ENCODE assay signal across 8 cellular contexts in the genomic region with DNA sequence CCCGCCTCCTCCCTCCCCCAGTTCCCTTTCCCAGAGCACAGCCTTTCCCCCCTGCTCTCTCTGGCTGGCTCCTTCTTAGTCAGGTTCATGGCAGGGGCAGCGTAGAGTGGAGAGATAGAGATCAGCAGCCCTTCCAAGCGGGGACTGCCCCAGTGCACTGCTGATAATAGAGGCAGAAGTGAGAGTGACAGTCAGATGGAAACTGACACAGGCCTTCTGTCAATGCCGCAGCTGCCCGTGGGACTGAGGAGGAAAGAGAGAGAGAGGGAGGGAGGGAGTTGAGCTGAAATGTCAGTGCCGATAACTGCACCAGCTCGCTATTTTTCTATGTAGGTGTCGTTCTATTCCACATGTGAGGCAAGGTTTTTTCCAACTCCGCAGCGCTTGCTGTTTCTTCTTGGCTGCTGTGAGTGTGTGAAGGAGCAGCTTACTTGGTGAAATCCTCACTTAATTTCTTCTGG.
DNase-seq lines count a peak whose midpoint lies in the region; ATAC-seq and TF ChIP-seq lines count a peak whose summit lies in the region.

No MANE protein-coding gene starts in this region.

- H3K27ac ChIP-seq in mesodermal cell (ENCODE audit: low read depth, low read length, severe bottlenecking): peak overlapping the region; percentile 48
- no peak overlapping the region for H3K27ac ChIP-seq in PC-3 (ENCODE audit: low read length)

- intact Hi-C loops in PC-3 (cut with micrococcal nuclease): no loop called here

- ATAC-seq in GM19468 (IDR thresholded peaks at IDR 0.05; ENCODE audit: extremely low read depth, unreplicated experiment): peak; percentile 100
- peak; percentile 100 for ATAC-seq in HG03460 (IDR thresholded peaks at IDR 0.05; ENCODE audit: unreplicated experiment)
- no peak for ATAC-seq in PC-3

- no peak for TF ChIP-seq CTCF in GM10248 (IDR thresholded peaks at IDR 0.05; ENCODE audit: control extremely low read depth, extremely low read depth, low read depth, missing control alignments)
- TF ChIP-seq CTCF in astrocyte of the spinal cord (IDR thresholded peaks at IDR 0.05; ENCODE audit: low read depth, low read length): no peak
- no peak for TF ChIP-seq CTCF in PC-3 (conservative IDR thresholded peaks at IDR 0.05; ENCODE audit: low read depth, low read length)

- CTCF ChIA-PET in GM10248 (lab: Yijun Ruan, JAX): interaction anchor here (1.2 to 3.3 kb wide), 4 partner anchors 16 to 49 kb away, joined by 3 to 11 read pairs (median 6); no protein-coding TSS in a partner anchor
- CTCF ChIA-PET in PC-3 (lab: Charles Lee): no interaction called here

- peaks cover 7% of the 10 kb centered on the region; the same call in 1 of the 2 replicates for H3K27me3 ChIP-seq in PC-3 (ENCODE audit: low read length)

- H3K4me3 ChIP-seq in astrocyte of the spinal cord (ENCODE audit: low read depth, low read length) (peak overlapping the region; percentile 41), mesodermal cell (ENCODE audit: extremely low read depth, insufficient read depth, low read length, poor library complexity, severe bottlenecking) (no peak overlapping the region), PC-3 (ENCODE audit: low read length) (no peak overlapping the region)

- no peaks in the 10 kb centered on the region for H4K20me1 ChIP-seq in PC-3 (ENCODE audit: low read length)

- H3K4me1 ChIP-seq in mesodermal cell (ENCODE audit: control insufficient read depth, insufficient read depth, low read length, poor library complexity, severe bottlenecking) (peaks cover 10% of the 10 kb centered on the region), PC-3 (ENCODE audit: insufficient read depth, low read length) (no peaks in the 10 kb centered on the region)

- H3F3A ChIP-seq in PC-3 (ENCODE audit: low read length, unreplicated experiment): no peaks in the 10 kb centered on the region

- H3K79me2 ChIP-seq in PC-3 (ENCODE audit: low read length): no peaks in the 10 kb centered on the region

- H2AFZ ChIP-seq in PC-3 (ENCODE audit: low read length): no peak overlapping the region

- H3K9me2 ChIP-seq in PC-3 (replicated peaks; ENCODE audit: low read length): no peaks in the 10 kb centered on the region

- no peak overlapping the region for H3K9ac ChIP-seq in PC-3 (ENCODE audit: low read length)

- no TSS peak for BruUV-seq in PC-3 (replicated peaks; lab: Mats Ljungman, UMichigan)

- H3K36me3 ChIP-seq in mesodermal cell (ENCODE audit: control insufficient read depth, insufficient read depth, low read length): no peaks in the 10 kb centered on the region
- no peaks in the 10 kb centered on the region for H3K36me3 ChIP-seq in PC-3 (ENCODE audit: low read depth, low read length)

- POLR2A ChIA-PET in GM10248 (lab: Yijun Ruan, JAX) (no interaction called here), PC-3 (lab: Charles Lee; ENCODE audit: unreplicated experiment) (no interaction called here)

- H3K9me3 ChIP-seq in mesodermal cell (ENCODE audit: control insufficient read depth, low read length): no peaks in the 10 kb centered on the region
- H3K9me3 ChIP-seq in PC-3 (ENCODE audit: low read length): no peaks in the 10 kb centered on the region

- in situ Hi-C loops in astrocyte of the spinal cord (cut with HindIII; ENCODE audit: low sequenced_read_pairs): no loop called here

- DNase-seq in GM10248 (ENCODE audit: extremely low spot score) (peak; percentile 73), astrocyte of the spinal cord (ENCODE audit: low read depth, low spot score) (peak; percentile 49), NCI-H2107 (lab: John Stamatoyannopoulos, UW) (no peak), PC-3 (no peak), SKM-1 (lab: John Stamatoyannopoulos, UW; ENCODE audit: unreplicated experiment) (no peak)

- no peak overlapping the region for H3K4me2 ChIP-seq in PC-3 (ENCODE audit: low read length)

- 47% methylated on average over 5 to 7 of the region's 10 CpGs for WGBS in mesodermal cell (ENCODE audit: insufficient coverage in 2 of 2), 2 experiments

Comparison
In these comparisons a context has a peak if more than half of its experiments do, and no peak if none do; other contexts are left out.
1. DNase-seq: peak in GM10248 (single experiment) and astrocyte of the spinal cord (single experiment); none in NCI-H2107 (single experiment), PC-3 (single experiment) and SKM-1 (single experiment).